1 cellular context compared by ENCODE assay signal in the genomic region with DNA sequence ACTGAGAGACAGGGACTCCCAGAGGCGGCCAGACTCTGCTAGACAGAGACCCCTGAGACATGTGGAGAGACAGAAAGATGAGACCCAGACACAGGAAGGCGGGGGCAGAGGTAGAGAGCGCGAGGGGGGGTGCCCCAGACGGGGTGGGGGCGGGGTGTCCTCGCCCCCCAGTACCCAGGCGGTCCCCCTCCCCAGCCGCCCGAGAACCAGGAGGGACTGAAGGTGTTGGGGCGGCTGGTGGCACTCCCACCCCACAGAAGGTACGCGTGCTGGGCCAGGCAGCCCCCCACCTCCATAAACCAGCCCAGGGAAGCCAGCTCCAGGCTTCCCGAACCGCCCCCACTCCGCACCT.
TF ChIP-seq lines count a peak whose summit lies in the region.

No MANE protein-coding gene starts in this region.

TF ChIP-seq in neural cell, 6 proteins besides CTCF, POLR2A, EP300 and RAD21 (continued from another document):
- no peak for TF ChIP-seq MXI1 (conservative IDR thresholded peaks at IDR 0.05; ENCODE audit: poor library complexity, severe bottlenecking)
- TF ChIP-seq TAF1 (IDR thresholded peaks at IDR 0.05; ENCODE audit: low read depth), result no peak
- no peak for TF ChIP-seq POLR2AphosphoS5 (IDR thresholded peaks at IDR 0.05)
